ENCODE assay signal across 13 cellular contexts in genomic region chr6:148945311-148946021, GRCh38.
DNase-seq lines count a peak whose midpoint lies in the region; ATAC-seq and TF ChIP-seq lines count a peak whose summit lies in the region.
"Had no signal": no experiment of that assay in that cellular context is flagged by ENCODE, and none has a peak within 500 bp of the region (broad histone marks: within the 10 kb centered on the region; RNA-seq: fewer than 3 reads in every experiment).

No MANE protein-coding gene starts in this region.

- H3K4me3 ChIP-seq in AG10803 (ENCODE audit: low read length) (no peak overlapping the region), GM23248 (no peak overlapping the region)
- H3K4me3 ChIP-seq: BLaER1, K562, SK-N-MC had no signal

- H3K27ac ChIP-seq in GM23248, result peak overlapping the region; percentile 13; the same call in 1 of the 2 replicates
- H3K27ac ChIP-seq: BLaER1, SK-N-MC had no signal

- no peak overlapping the region for H3K4me2 ChIP-seq in GM23248 (ENCODE audit: unreplicated experiment)
- H3K4me2 ChIP-seq: BLaER1 had no signal

- in situ Hi-C loops in GM23248 (cut with MboI), result loop anchor here (10.0 kb wide), 1 partner anchor 201 kb away; the partner anchor contains the start of gene UST

- H3K27ac Mint-ChIP-seq in nephron, result peak overlapping the region in 2 of 3 experiments; percentile 23 to 48
- no peak overlapping the region for H3K27ac Mint-ChIP-seq in activated CD8-positive, alpha-beta T cell treated with anti-CD3 and anti-CD28 coated beads, Interleukin-2, amount 10 ng/mL, durations not matched to agents 7 days and 5 days

- POLR2A ChIA-PET in activated CD8-positive, alpha-beta T cell treated with anti-CD3 and anti-CD28 coated beads, Interleukin-2, amount 10 ng/mL, durations not matched to agents 7 days and 5 days (lab: Charles Lee), result no interaction called here

- H3K27me3 Mint-ChIP-seq in nephron (ENCODE audit: low read depth), result no peaks in the 10 kb centered on the region
- H3K27me3 Mint-ChIP-seq in activated CD8-positive, alpha-beta T cell treated with anti-CD3 and anti-CD28 coated beads, Interleukin-2, amount 10 ng/mL, durations not matched to agents 7 days and 5 days (ENCODE audit: low read depth), result peaks cover 10% of the 10 kb centered on the region

- peaks cover 37% of the 10 kb centered on the region for H3K4me1 Mint-ChIP-seq in nephron
- H3K4me1 Mint-ChIP-seq in activated CD8-positive, alpha-beta T cell treated with anti-CD3 and anti-CD28 coated beads, Interleukin-2, amount 10 ng/mL, durations not matched to agents 7 days and 5 days (ENCODE audit: low read depth), result no peaks in the 10 kb centered on the region

- no peak overlapping the region for H2AFZ ChIP-seq in GM23248

- no peaks in the 10 kb centered on the region for H4K20me1 ChIP-seq in GM23248 (ENCODE audit: insufficient read depth)
- H4K20me1 ChIP-seq: BLaER1 had no signal

- H3K36me3 ChIP-seq in GM23248 (ENCODE audit: low read depth), result no peaks in the 10 kb centered on the region

- WGBS in GM23248 (ENCODE audit: low coverage in 1 of 2, low lambda C conversion rate in 2 of 2, missing lambda C conversion rate in 2 of 2), 2 experiments, result 62 to 65% methylated on average over 8 of the region's 8 CpGs

- CTCF ChIA-PET in activated CD8-positive, alpha-beta T cell treated with anti-CD3 and anti-CD28 coated beads, Interleukin-2, amount 10 ng/mL, durations not matched to agents 7 days and 5 days (lab: Charles Lee), result no interaction called here

- TF ChIP-seq CTCF in AG10803 (conservative IDR thresholded peaks at IDR 0.05; ENCODE audit: low read length) (no peak), nephron (IDR thresholded peaks at IDR 0.05; ENCODE audit: unreplicated experiment in 3 of 3) (no peak)

- H3K4me3 Mint-ChIP-seq in nephron, result no peak overlapping the region
- H3K4me3 Mint-ChIP-seq in activated CD8-positive, alpha-beta T cell treated with anti-CD3 and anti-CD28 coated beads, Interleukin-2, amount 10 ng/mL, durations not matched to agents 7 days and 5 days, result no peak overlapping the region

- no peak overlapping the region for H3K9ac ChIP-seq in GM23248
- H3K9ac ChIP-seq: BLaER1 had no signal

- no peaks in the 10 kb centered on the region for H3K9me2 ChIP-seq in GM23248 (ENCODE audit: insufficient read depth)

- no peak for ATAC-seq in activated CD8-positive, alpha-beta T cell treated with anti-CD3 and anti-CD28 coated beads, Interleukin-2, amount 10 ng/mL, durations not matched to agents 7 days and 5 days
- ATAC-seq: K562 had no signal

- DNase-seq in AG10803 (ENCODE audit: low read depth) (peak; percentile 65), GM23248 (peak; percentile 69), amniotic epithelial cell (ENCODE audit: low read depth) (peak; percentile 36), NCI-H2196 treated with DMSO at 0.1 percent for 48 hours (lab: John Stamatoyannopoulos, UW; ENCODE audit: unreplicated experiment) (no peak), retina (no peak)
- DNase-seq in activated CD8-positive, alpha-beta T cell treated with anti-CD3 and anti-CD28 coated beads, Interleukin-2, amount 10 ng/mL, durations not matched to agents 7 days and 5 days, result no peak
- DNase-seq: NCI-H1048, NCI-H446, NCI-H774 had no signal

- peaks cover 4% of the 10 kb centered on the region for H3K36me3 Mint-ChIP-seq in nephron (ENCODE audit: low read depth)
- no peaks in the 10 kb centered on the region for H3K36me3 Mint-ChIP-seq in activated CD8-positive, alpha-beta T cell treated with anti-CD3 and anti-CD28 coated beads, Interleukin-2, amount 10 ng/mL, durations not matched to agents 7 days and 5 days (ENCODE audit: low read depth)

- no peaks in the 10 kb centered on the region for H3K27me3 ChIP-seq in GM23248 (replicated peaks; ENCODE audit: insufficient read depth)
- H3K27me3 ChIP-seq: BLaER1 had no signal

- H3K9me3 ChIP-seq in GM23248 (ENCODE audit: low read depth), result no peaks in the 10 kb centered on the region
- H3K9me3 ChIP-seq: BLaER1 had no signal

- H3F3A ChIP-seq in GM23248 (ENCODE audit: insufficient read depth), result peaks cover 19% of the 10 kb centered on the region

- peaks cover 38% of the 10 kb centered on the region for H3K4me1 ChIP-seq in GM23248 (ENCODE audit: insufficient read depth)
- H3K4me1 ChIP-seq: BLaER1 had no signal

- no peaks in the 10 kb centered on the region for H3K79me2 ChIP-seq in GM23248 (ENCODE audit: insufficient read depth)

- H3K9me3 Mint-ChIP-seq in nephron, result no peaks in the 10 kb centered on the region
- no peaks in the 10 kb centered on the region for H3K9me3 Mint-ChIP-seq in activated CD8-positive, alpha-beta T cell treated with anti-CD3 and anti-CD28 coated beads, Interleukin-2, amount 10 ng/mL, durations not matched to agents 7 days and 5 days (ENCODE audit: insufficient read depth)

Comparison
In these comparisons a context has a peak if more than half of its experiments do, and no peak if none do; other contexts are left out.
1. DNase-seq: peak in AG10803 (single experiment), GM23248 (single experiment) and amniotic epithelial cell (single experiment); none in activated CD8-positive, alpha-beta T cell treated with anti-CD3 and anti-CD28 coated beads, Interleukin-2, amount 10 ng/mL, durations not matched to agents 7 days and 5 days (single experiment), NCI-H2196 treated with DMSO at 0.1 percent for 48 hours (single experiment) and retina (single experiment).